1 cellular context compared by ENCODE assay signal in the genomic region with DNA sequence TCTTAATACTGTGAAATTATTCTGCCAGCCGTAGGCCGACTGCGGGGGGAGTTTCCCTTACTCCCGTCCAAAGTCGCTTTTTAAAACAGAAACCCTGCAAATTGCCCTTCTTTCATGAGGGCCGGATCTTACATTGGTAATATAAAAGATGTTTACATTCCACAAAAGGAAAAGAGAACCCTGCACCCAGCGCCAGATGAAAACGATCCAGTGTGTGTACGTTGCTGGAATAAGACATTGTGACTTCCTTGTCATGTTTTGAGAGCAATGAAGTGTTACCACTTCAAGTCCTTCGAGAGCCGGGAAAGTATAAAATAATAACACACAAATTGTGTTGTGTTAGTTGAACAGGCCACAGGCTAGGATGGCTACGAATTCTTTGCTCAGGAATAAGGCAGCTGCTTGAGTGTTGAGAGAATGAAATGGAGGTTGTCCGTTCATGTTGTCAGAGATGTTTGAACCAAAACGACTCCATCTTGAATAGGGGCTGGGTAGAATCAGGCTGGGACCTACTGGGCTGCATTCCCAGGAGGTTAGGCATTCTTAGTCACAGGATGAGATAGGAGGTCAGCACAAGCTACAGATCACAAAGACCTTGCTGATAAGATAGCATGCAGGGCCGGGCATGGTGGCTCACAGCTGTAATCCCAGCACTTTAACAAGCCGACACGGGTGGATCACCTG.
TF ChIP-seq lines count a peak whose summit lies in the region.

No MANE protein-coding gene starts in this region.

TF ChIP-seq in IMR-90, 13 proteins besides CTCF, POLR2A, EP300 and RAD21:
- TF ChIP-seq CEBPB (IDR thresholded peaks at IDR 0.05; ENCODE audit: low read depth, low read length) (no peak), BHLHE40 (IDR thresholded peaks at IDR 0.05; ENCODE audit: low read depth, low read length) (0 out of 2 replicates have a peak, but pooled peaks have one; percentile 4)
